Comparison of ENCODE assay signal across 10 cellular contexts in the genomic region with DNA sequence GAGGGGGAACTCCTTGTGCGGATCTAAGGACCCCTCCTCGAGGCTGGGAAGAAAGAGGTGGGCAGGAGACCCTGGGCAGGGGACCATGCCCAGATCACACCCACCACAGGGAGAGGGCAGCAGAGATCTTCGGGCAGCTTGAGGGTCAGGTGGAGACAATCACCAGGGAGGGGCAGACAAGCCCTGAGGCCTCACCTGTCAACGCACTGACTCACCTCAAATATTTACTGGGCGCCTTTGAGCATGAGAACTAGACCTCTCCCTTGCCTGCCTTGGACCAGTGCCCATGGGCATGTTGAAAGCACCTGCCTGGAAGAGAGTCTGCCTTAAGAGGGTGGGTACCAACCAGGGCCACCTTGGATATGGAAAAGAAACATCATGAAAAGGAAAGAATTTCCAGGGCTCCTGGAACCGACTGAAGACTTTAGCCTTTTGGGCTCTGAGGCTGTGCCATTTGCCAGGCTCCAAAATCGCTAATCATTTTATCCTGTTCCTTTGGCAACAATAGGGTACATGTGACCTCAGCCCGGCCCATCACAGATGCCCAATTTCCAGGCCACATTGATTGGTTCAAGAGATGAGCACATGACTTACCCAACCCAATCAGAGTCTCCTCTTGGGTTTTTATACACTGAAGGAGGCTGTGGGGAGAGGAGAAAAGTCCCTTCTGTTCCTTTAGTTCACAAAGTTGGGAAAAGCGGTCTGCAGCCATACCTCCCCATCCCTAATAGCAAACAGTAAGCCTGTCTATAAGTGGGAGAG. TPM values are rescaled to one million over a fixed set of nuclear protein-coding genes. Genes with fewer than 3 reads are reported as not detected.
DNase-seq lines count a peak whose midpoint lies in the region; TF ChIP-seq lines count a peak whose summit lies in the region.
"Had no signal": no experiment of that assay in that cellular context is flagged by ENCODE, and none has a peak within 500 bp of the region (broad histone marks: within the 10 kb centered on the region; RNA-seq: fewer than 3 reads in every experiment).

No MANE protein-coding gene starts in this region.

- H3K4me1 ChIP-seq in PC-9 (replicated peaks; ENCODE audit: insufficient read depth) (peaks cover 66% of the 10 kb centered on the region), GM23248 (ENCODE audit: insufficient read depth) (peaks cover 15% of the 10 kb centered on the region), right atrium auricular region (peaks cover 0 to 9% of the 10 kb centered on the region in 2 donors)

- H3K9me3 ChIP-seq in PC-9 (ENCODE audit: insufficient read depth, low read depth) (no peaks in the 10 kb centered on the region), GM23248 (ENCODE audit: low read depth) (no peaks in the 10 kb centered on the region), right atrium auricular region (no peaks in the 10 kb centered on the region)
- H3K9me3 ChIP-seq: tibial nerve had no signal

- H3K36me3 ChIP-seq in PC-9 (ENCODE audit: low read depth) (no peaks in the 10 kb centered on the region), kidney epithelial cell (ENCODE audit: control insufficient read depth, insufficient read depth, low read length) (no peaks in the 10 kb centered on the region), GM23248 (ENCODE audit: low read depth) (no peaks in the 10 kb centered on the region), right atrium auricular region (no peaks in the 10 kb centered on the region)
- H3K36me3 ChIP-seq: tibial nerve had no signal

- H3K79me2 ChIP-seq in PC-9 (ENCODE audit: low read depth) (no peaks in the 10 kb centered on the region), GM23248 (ENCODE audit: insufficient read depth) (no peaks in the 10 kb centered on the region)

- no peak overlapping the region for H2AFZ ChIP-seq in PC-9
- no peak overlapping the region for H2AFZ ChIP-seq in GM23248

- CTCF ChIA-PET in PC-9 (lab: Charles Lee), result no interaction called here

- POLR2A ChIA-PET in PC-9 (lab: Charles Lee; ENCODE audit: unreplicated experiment), result no interaction called here

- no peak overlapping the region for H3K9ac ChIP-seq in GM23248

- H3F3A ChIP-seq in PC-9 (ENCODE audit: insufficient read depth, low read depth), result peaks cover 30% of the 10 kb centered on the region; the same call in 1 of the 2 replicates
- H3F3A ChIP-seq in GM23248 (ENCODE audit: insufficient read depth), result no peaks in the 10 kb centered on the region

- TF ChIP-seq CTCF in LNCAP (IDR thresholded peaks at IDR 0.05) (peak; percentile 61), PC-9 (conservative IDR thresholded peaks at IDR 0.05) (peak; percentile 78), kidney epithelial cell (IDR thresholded peaks at IDR 0.05; ENCODE audit: insufficient read depth, low read length, poor library complexity, severe bottlenecking) (peak; percentile 47), right atrium auricular region (IDR thresholded peaks at IDR 0.05) (no peak)

- peak; percentile 91 for DNase-seq in COLO668 (lab: John Stamatoyannopoulos, UW; ENCODE audit: unreplicated experiment)
- peak; percentile 90 for DNase-seq in PC-9
- DNase-seq in kidney epithelial cell (ENCODE audit: low read depth), result peak; percentile 55
- DNase-seq in amniotic stem cell (lab: John Stamatoyannopoulos, UW), result no peak
- no peak for DNase-seq in stimulated activated CD4-positive, alpha-beta T cell treated with anti-CD3 and anti-CD28 coated beads, Interleukin-4, amount 100 ng/mL, for 1 hour
- no peak for DNase-seq in GM23248
- no peak for DNase-seq in right atrium auricular region (ENCODE audit: low spot score)
- DNase-seq: KG1 had no signal

- no peaks in the 10 kb centered on the region for H3K27me3 ChIP-seq in PC-9 (ENCODE audit: insufficient read depth, low read depth)
- H3K27me3 ChIP-seq in kidney epithelial cell (ENCODE audit: control insufficient read depth, insufficient read depth, low read length), result no peaks in the 10 kb centered on the region
- H3K27me3 ChIP-seq in GM23248 (replicated peaks; ENCODE audit: insufficient read depth), result no peaks in the 10 kb centered on the region
- no peaks in the 10 kb centered on the region for H3K27me3 ChIP-seq in right atrium auricular region
- H3K27me3 ChIP-seq: tibial nerve had no signal

- H3K9me2 ChIP-seq in PC-9 (ENCODE audit: insufficient read depth) (no peaks in the 10 kb centered on the region), GM23248 (ENCODE audit: insufficient read depth) (no peaks in the 10 kb centered on the region)

- H3K27ac ChIP-seq in PC-9 (peak overlapping the region; percentile 26; the same call in 1 of the 2 replicates), GM23248 (no peak overlapping the region), right atrium auricular region (no peak overlapping the region)
- H3K27ac ChIP-seq: tibial nerve had no signal

- intact Hi-C loops in PC-9 (cut with micrococcal nuclease; ENCODE audit: unreplicated experiment), result loop anchor here (1.0 to 10.0 kb wide), 10 partner anchors 35 to 647 kb away; a partner anchor contains a TSS

- H4K20me1 ChIP-seq in PC-9 (ENCODE audit: insufficient read depth) (no peaks in the 10 kb centered on the region), GM23248 (ENCODE audit: insufficient read depth) (no peaks in the 10 kb centered on the region)

- BruUV-seq in PC-9 (replicated peaks; lab: Mats Ljungman, UMichigan), result no TSS peak

- H3K4me3 ChIP-seq in PC-9 (no peak overlapping the region), kidney epithelial cell (ENCODE audit: low read depth, low read length) (no peak overlapping the region), GM23248 (no peak overlapping the region), right atrium auricular region (no peak overlapping the region)
- H3K4me3 ChIP-seq: tibial nerve had no signal

- in situ Hi-C loops in GM23248 (cut with MboI), result loop anchor here (5.0 kb wide), 1 partner anchor 147 kb away; no protein-coding TSS in a partner anchor

- peak overlapping the region; percentile 64 for H3K4me2 ChIP-seq in PC-9
- H3K4me2 ChIP-seq in GM23248 (ENCODE audit: unreplicated experiment), result no peak overlapping the region

- WGBS in GM23248 (ENCODE audit: low coverage in 1 of 2, low lambda C conversion rate in 2 of 2, missing lambda C conversion rate in 2 of 2), 2 experiments, result 64 to 66% methylated on average over 9 of the region's 9 CpGs

RNA-seq across cellular contexts. Expression of a gene that starts 10.4 kb away (rescaled TPM):
- total RNA-seq in PC-9 (2021), result not detected in 2 replicates
- not detected in 2 replicates for total RNA-seq in kidney epithelial cell
- not detected in 2 replicates for total RNA-seq in GM23248 (2014; rRNA removed; shearing (Covaris generic))
- not detected in 2 replicates for polyA plus RNA-seq in GM23248 (2016; fragmentation: Nextera tagmentation; extraction: Ambion mirVana)
- total RNA-seq in right atrium auricular region, result not detected
- total RNA-seq: tibial nerve had no signal

RNA-seq across cellular contexts. Expression of a gene that starts 35.0 kb away (rescaled TPM):
- total RNA-seq in PC-9 (2021) (21.9 and 35.5 TPM in 2 replicates), kidney epithelial cell (54.8 and 59.0 TPM in 2 replicates), right atrium auricular region (100 to 1,000 TPM; 162 to 166 TPM)
- total RNA-seq in GM23248 (2014; rRNA removed; shearing (Covaris generic)), result 25.0 and 38.2 TPM in 2 replicates
- polyA plus RNA-seq in GM23248 (2016; fragmentation: Nextera tagmentation; extraction: Ambion mirVana), result 48.7 and 49.7 TPM in 2 replicates

RNA-seq across cellular contexts. Expression of a gene that starts 35.3 kb away (rescaled TPM):
- 63.0 and 78.2 TPM in 2 replicates for total RNA-seq in PC-9 (2021)
- 80.0 and 84.9 TPM in 2 replicates for total RNA-seq in kidney epithelial cell
- 65.3 and 90.6 TPM in 2 replicates for total RNA-seq in GM23248 (2014; rRNA removed; shearing (Covaris generic))
- polyA plus RNA-seq in GM23248 (2016; fragmentation: Nextera tagmentation; extraction: Ambion mirVana), result 130 and 134 TPM in 2 replicates
- 10 to 100 TPM; 44.0 to 51.1 TPM for total RNA-seq in right atrium auricular region

Comparison
In these comparisons a context has a peak if more than half of its experiments do, and no peak if none do; other contexts are left out.
1. DNase-seq: peak in COLO668 (single experiment), PC-9 (2 of 2) and kidney epithelial cell (single experiment); none in amniotic stem cell (single experiment), stimulated activated CD4-positive, alpha-beta T cell treated with anti-CD3 and anti-CD28 coated beads, Interleukin-4, amount 100 ng/mL, for 1 hour (single experiment), GM23248 (single experiment) and right atrium auricular region (single experiment).
2. CTCF ChIP-seq: peak in LNCAP (single experiment), PC-9 (single experiment) and kidney epithelial cell (single experiment); none in right atrium auricular region (0 of 2).